ENCODE assay signal across 8 cellular contexts in genomic region chrX:40108959-40109287, GRCh38. TPM values are rescaled to one million over a fixed set of nuclear protein-coding genes. Genes with fewer than 3 reads are reported as not detected.
DNase-seq lines count a peak whose midpoint lies in the region; ATAC-seq, FAIRE-seq and TF ChIP-seq lines count a peak whose summit lies in the region.

No MANE protein-coding gene starts in this region.

- peak overlapping the region; percentile 78 for H3K4me2 ChIP-seq in HepG2 (ENCODE audit: low read depth, low read length)

- TF ChIP-seq CTCF in NB4 (IDR thresholded peaks at IDR 0.05; ENCODE audit: low read depth, low read length) (no peak), dorsolateral prefrontal cortex (IDR thresholded peaks at IDR 0.05 in 54 of 56, conservative IDR thresholded peaks at IDR 0.05 in 2 of 56; ENCODE audit: low read depth in 1 of 56, partially characterized antibody in 56 of 56) (peak in 1 of 56 donors; percentile 18), HepG2 (CRISPR knock-in tag; IDR thresholded peaks at IDR 0.05) (no peak)

- no peaks in the 10 kb centered on the region for H4K20me1 ChIP-seq in HepG2 (ENCODE audit: insufficient read depth, low read length)

- peak overlapping the region in 56 of 59 donors; percentile 38 to 92 (median 82) for H3K27ac ChIP-seq in dorsolateral prefrontal cortex
- H3K27ac ChIP-seq in HepG2 (ENCODE audit: extremely low read length, insufficient read depth, low read length) = peak overlapping the region; percentile 97

- peaks cover 11% of the 10 kb centered on the region for H3K79me2 ChIP-seq in HepG2 (ENCODE audit: insufficient read depth, low read length)

- in situ Hi-C loops in HepG2 (cut with HindIII; ENCODE audit: extremely low pct_ligation_motif_present, low pct_unique_long_range_greater_than_20kb) = loop anchor here (5.0 kb wide), 1 partner anchor 43 kb away; no protein-coding TSS in a partner anchor

- ATAC-seq in HepG2 = peak; percentile 59

- TF ChIP-seq RAD21 in HepG2 (CRISPR knock-in tag; IDR thresholded peaks at IDR 0.05) = no peak

- no CpG with 5 or more reads among the region's 48 CpGs for WGBS in HepG2 (ENCODE audit: low lambda C conversion rate)

- TF ChIP-seq POLR2A in NB4 (IDR thresholded peaks at IDR 0.05; ENCODE audit: extremely low read depth, insufficient read length) (no peak), HepG2 (IDR thresholded peaks at IDR 0.05; ENCODE audit: insufficient read depth in 1 of 2, low read depth in 2 of 2, low read length in 2 of 2) (no peak)

- H3K36me3 ChIP-seq in HepG2 (replicated peaks in 1 of 2; ENCODE audit: control insufficient read depth in 1 of 2, insufficient read depth in 2 of 2, low read length in 2 of 2) = no peaks in the 10 kb centered on the region

- POLR2A ChIA-PET in HepG2 (lab: Yijun Ruan, JAX) = interaction anchor here (0.8 to 3.7 kb wide), 11 partner anchors 11 to 117 kb away, joined by 3 to 54 read pairs (median 15); partner anchors contain the start of gene BCOR

- H3K4me1 ChIP-seq in HepG2 (ENCODE audit: insufficient read depth, low read length) = peaks cover 21% of the 10 kb centered on the region

- H3K4me3 ChIP-seq in NB4 (ENCODE audit: low read depth, low read length) (peak overlapping the region; percentile 21), dorsolateral prefrontal cortex (peak overlapping the region; percentile 12 to 75 (median 58)), HepG2 (replicated peaks in 1 of 3; ENCODE audit: insufficient read depth in 1 of 3, low read depth in 2 of 3, low read length in 3 of 3) (peak overlapping the region; percentile 53 to 76 (median 60); a peak in 5 of 6 replicates)

- DNase-seq in GM03348 (ENCODE audit: low spot score) (peak; percentile 90), NB4 (ENCODE audit: low read depth) (peak; percentile 78), dorsolateral prefrontal cortex (peak in 7 of 10 donors; percentile 54 to 81 (median 59)), HepG2 (ENCODE audit: low spot score) (no peak), cerebellar cortex (ENCODE audit: low spot score) (no peak), KG1 (lab: John Stamatoyannopoulos, UW) (no peak)
- peak; percentile 71 for DNase-seq in activated CD4-positive, alpha-beta T cell treated with anti-CD3 and anti-CD28 coated beads for 48 hours
- DNase-seq in stimulated activated CD8-positive, alpha-beta memory T cell treated with anti-CD3 and anti-CD28 coated beads, Interleukin-4, amount 100 ng/mL, for 48 hours = peak; percentile 71

- no peak for TF ChIP-seq EP300 in HepG2 (IDR thresholded peaks at IDR 0.05; ENCODE audit: low read depth in 2 of 2, low read length in 2 of 2)
- no peak for TF ChIP-seq EP300 in HepG2 (CRISPR knock-in tag; IDR thresholded peaks at IDR 0.05; ENCODE audit: borderline replicate concordance)

- BruUV-seq in HepG2 (replicated peaks; lab: Mats Ljungman, UMichigan) = no TSS peak

- peak overlapping the region; percentile 81 for H3K9ac ChIP-seq in HepG2 (ENCODE audit: insufficient read depth, low read depth, low read length)

- no peaks in the 10 kb centered on the region for H3K9me3 ChIP-seq in HepG2 (ENCODE audit: low read length)

- CTCF ChIA-PET in HepG2 (lab: Yijun Ruan, JAX; ENCODE audit: low intra/inter-chr PET ratio, low total read pairs) = no interaction called here

- intact Hi-C loops in dorsolateral prefrontal cortex (cut with DNase I) (loop anchor here (2.0 to 10.0 kb wide), 6 partner anchors 44 to 1304 kb away; partner anchors contain the start of gene MID1IP1 (in 1 of the 2)), HepG2 (cut with micrococcal nuclease; ENCODE audit: unreplicated experiment) (loop anchor here (2.0 to 5.0 kb wide), 2 partner anchors 33 to 68 kb away; no protein-coding TSS in a partner anchor)

- H3K27me3 ChIP-seq in dorsolateral prefrontal cortex (peaks cover 0 to 94% (median 49%) of the 10 kb centered on the region in 45 donors), HepG2 (ENCODE audit: control insufficient read depth in 1 of 2, insufficient read depth in 2 of 2, low read length in 2 of 2) (no peaks in the 10 kb centered on the region)

- no peak overlapping the region for H2AFZ ChIP-seq in HepG2 (ENCODE audit: low read length)

- FAIRE-seq in HepG2 (lab: Jason Lieb, UNC) = no peak

TF ChIP-seq in HepG2, 621 proteins besides CTCF, POLR2A, EP300 and RAD21 (continues in another document):
- TF ChIP-seq ASH2L (IDR thresholded peaks at IDR 0.05; ENCODE audit: insufficient read length, low read depth, low read length) (no peak), KDM5B (CRISPR knock-in tag; IDR thresholded peaks at IDR 0.05; ENCODE audit: borderline replicate concordance) (no peak), MXD3 (CRISPR knock-in tag; IDR thresholded peaks at IDR 0.05) (no peak), GLI4 (CRISPR knock-in tag; IDR thresholded peaks at IDR 0.05; ENCODE audit: borderline replicate concordance) (no peak), ZNF574 (CRISPR knock-in tag; IDR thresholded peaks at IDR 0.05) (no peak)

RNA-seq across cellular contexts. Expression of gene BCOR, which starts 11.2 kb away (rescaled TPM):
- total RNA-seq in dorsolateral prefrontal cortex = 10 to 100 TPM; 10.5 to 38.3 (median 19.7) TPM
- 15.2 and 18.6 TPM in 2 replicates for total RNA-seq in HepG2 (2016; rRNA removed; fragmentation: Illumina TruSeq; extraction: Trizol)
- 3.2 and 4.8 TPM in 2 replicates for total RNA-seq in HepG2 (2016; cell fraction: cytosol; rRNA removed; fragmentation: Illumina TruSeq; extraction: Trizol; ENCODE audit: low read depth)
- 13.9 and 15.9 TPM in 2 replicates for total RNA-seq in HepG2 (2016; cell fraction: insoluble cytoplasmic fraction; rRNA removed; fragmentation: Illumina TruSeq; extraction: Trizol)
- total RNA-seq in HepG2 (2016; cell fraction: membrane; rRNA removed; fragmentation: Illumina TruSeq; extraction: Trizol) = 7.4 and 7.6 TPM in 2 replicates
- total RNA-seq in HepG2 (2016; cell fraction: nucleus; rRNA removed; fragmentation: Illumina TruSeq; extraction: Trizol) = 18.8 and 25.8 TPM in 2 replicates
- polyA plus RNA-seq in HepG2 (2011; rRNA removed) = 14.3 and 15.2 TPM in 2 replicates
- polyA plus RNA-seq in HepG2 (2011; cell fraction: cytosol; rRNA removed) = 11.5 and 13.8 TPM in 2 replicates
- polyA plus RNA-seq in HepG2 (2011; cell fraction: nucleus; rRNA removed) = 30.4 and 30.6 TPM in 2 replicates
- polyA plus RNA-seq in HepG2 (2012) = 27.3 and 29.3 TPM in 2 replicates
- 1.2 and 1.3 TPM in 2 replicates for polyA plus RNA-seq in HepG2 (2016; cell fraction: cytosol; fragmentation: Illumina TruSeq; extraction: Trizol; ENCODE audit: low read depth)
- polyA plus RNA-seq in HepG2 (2016; cell fraction: insoluble cytoplasmic fraction; fragmentation: Illumina TruSeq; extraction: Trizol; ENCODE audit: low read depth) = 17.4 and 18.4 TPM in 2 replicates
- polyA plus RNA-seq in HepG2 (2016; cell fraction: membrane; fragmentation: Illumina TruSeq; extraction: Trizol; ENCODE audit: low read depth) = 1.3 and 1.9 TPM in 2 replicates
- 27.4 and 28.9 TPM in 2 replicates for polyA plus RNA-seq in HepG2 (2016; cell fraction: nucleus; fragmentation: Illumina TruSeq; extraction: Trizol; ENCODE audit: insufficient read depth, low read depth)
- 18.3 and 32.5 TPM in 2 replicates for polyA minus RNA-seq in HepG2 (2011; rRNA and poly(A)+ RNA removed; ENCODE audit: low replicate concordance)
- 40.3 and 40.4 TPM in 2 replicates for polyA minus RNA-seq in HepG2 (2011; cell fraction: cytosol; rRNA and poly(A)+ RNA removed)
- 31.8 TPM in 2 replicates for polyA minus RNA-seq in HepG2 (2011; cell fraction: nucleus; rRNA and poly(A)+ RNA removed)

Comparison
In these comparisons a context has a peak if more than half of its experiments do, and no peak if none do; other contexts are left out.
1. DNase-seq: peak in GM03348 (single experiment), NB4 (single experiment), activated CD4-positive, alpha-beta T cell treated with anti-CD3 and anti-CD28 coated beads for 48 hours (single experiment), dorsolateral prefrontal cortex (7 of 10) and stimulated activated CD8-positive, alpha-beta memory T cell treated with anti-CD3 and anti-CD28 coated beads, Interleukin-4, amount 100 ng/mL, for 48 hours (single experiment); none in HepG2 (single experiment), cerebellar cortex (single experiment) and KG1 (single experiment).
2. Peak in every context shown above with its lines, with median percentiles within 50 percentile points of each other: H3K4me3 ChIP-seq.